In genomic region chr12:14249368-14249767, GRCh38 we compare ENCODE assay signal across 15 cellular contexts.
A peak's percentile ranks its signal among the peaks of the same experiment; 100 is the strongest.
DNase-seq lines count a peak whose midpoint lies in the region; ATAC-seq and TF ChIP-seq lines count a peak whose summit lies in the region.
"Had no signal": no experiment of that assay in that cellular context is flagged by ENCODE, and none has a peak within 500 bp of the region (broad histone marks: within the 10 kb centered on the region; RNA-seq: fewer than 3 reads in every experiment).

No MANE protein-coding gene starts in this region.

- H3K27ac ChIP-seq in body of pancreas (peak overlapping the region in 3 of 4 donors; percentile 2 to 42 (median 40)), A673 (ENCODE audit: low read depth, low read length, poor library complexity, severe bottlenecking) (no peak overlapping the region), foreskin keratinocyte (no peak overlapping the region), lower lobe of right lung (no peak overlapping the region)
- H3K27ac ChIP-seq: SJSA1 had no signal

- no peaks in the 10 kb centered on the region for H3K27me3 ChIP-seq in HAP-1 (ENCODE audit: low read depth)
- no peaks in the 10 kb centered on the region for H3K27me3 ChIP-seq in body of pancreas
- no peaks in the 10 kb centered on the region for H3K27me3 ChIP-seq in A673 (replicated peaks; ENCODE audit: insufficient read depth, low read depth, low read length, poor library complexity)
- H3K27me3 ChIP-seq in foreskin keratinocyte = no peaks in the 10 kb centered on the region
- no peaks in the 10 kb centered on the region for H3K27me3 ChIP-seq in lower lobe of right lung (ENCODE audit: low read depth)
- H3K27me3 ChIP-seq: SJSA1 had no signal

- ATAC-seq in body of pancreas = peak; percentile 27
- ATAC-seq in left colon = peak; percentile 70
- no peak for ATAC-seq in foreskin keratinocyte
- no peak for ATAC-seq in lower lobe of right lung

- DNase-seq in HAP-1 (ENCODE audit: low spot score in 2 of 2) (peak; percentile 16 to 47), body of pancreas (no peak), left colon (no peak), progenitor cell of endocrine pancreas (ENCODE audit: low spot score, unreplicated experiment) (no peak), A673 (ENCODE audit: low spot score) (no peak), foreskin keratinocyte (no peak), lower lobe of right lung (no peak)
- no peak for DNase-seq in activated T-helper 2 cell treated with anti-CD3 and anti-CD28 coated beads, Interferon-gamma antibody, Interleukin-2, Interleukin-4, amounts not matched to agents 10 μg/mL and 5 μg/mL and 100 μg/mL, durations not matched to agents 14 hours and 24 hours and 36 hours (ENCODE audit: low spot score)
- DNase-seq: activated CD4-positive, alpha-beta T cell treated with anti-CD3 and anti-CD28 coated beads, Interleukin-2, amount 10 ng/mL, durations not matched to agents 7 days and 5 days; activated T-cell treated with anti-CD3 and anti-CD28 coated beads, Interleukin-2, amount 50 U/mL, for 1 hour; DMS 273 treated with DMSO at 0.1 percent for 48 hours; foreskin fibroblast; stimulated activated naive CD4-positive, alpha-beta T cell treated with Interleukin-2 at 50 U/mL for 16 hours had no signal

- H3K9me3 ChIP-seq in HAP-1 (no peaks in the 10 kb centered on the region), body of pancreas (no peaks in the 10 kb centered on the region), A673 (ENCODE audit: low read depth, low read length, poor library complexity, severe bottlenecking) (no peaks in the 10 kb centered on the region), lower lobe of right lung (no peaks in the 10 kb centered on the region)

- intact Hi-C loops in body of pancreas (cut with DNase I) = no loop called here
- intact Hi-C loops in left colon (cut with DNase I, micrococcal nuclease) = no loop called here
- intact Hi-C loops in A673 (cut with micrococcal nuclease; ENCODE audit: unreplicated experiment) = no loop called here
- intact Hi-C loops in lower lobe of right lung (cut with DNase I) = no loop called here
- intact Hi-C loops in activated T-helper 2 cell treated with anti-CD3 and anti-CD28 coated beads, Interferon-gamma antibody, Interleukin-2, Interleukin-4, amounts not matched to agents 10 μg/mL and 5 μg/mL and 100 μg/mL, durations not matched to agents 14 hours and 24 hours and 36 hours (cut with micrococcal nuclease) = no loop called here

- POLR2A ChIA-PET in A673 (lab: Charles Lee; ENCODE audit: low non-redundant PET) = no interaction called here

- no peak for TF ChIP-seq POLR2A in body of pancreas (IDR thresholded peaks at IDR 0.05)

- H3K4me3 Mint-ChIP-seq in progenitor cell of endocrine pancreas (ENCODE audit: low read depth) = no peak overlapping the region
- H3K4me3 Mint-ChIP-seq in activated T-helper 2 cell treated with anti-CD3 and anti-CD28 coated beads, Interferon-gamma antibody, Interleukin-2, Interleukin-4, amounts not matched to agents 10 μg/mL and 5 μg/mL and 100 μg/mL, durations not matched to agents 14 hours and 24 hours and 36 hours (ENCODE audit: low read depth) = no peak overlapping the region
- H3K4me3 Mint-ChIP-seq: activated CD4-positive, alpha-beta T cell treated with anti-CD3 and anti-CD28 coated beads, Interleukin-2, amount 10 ng/mL, durations not matched to agents 7 days and 5 days; activated naive CD4-positive, alpha-beta T cell treated with anti-CD3 and anti-CD28 coated beads, Interleukin-2, amount 50 U/mL, for 24 hours had no signal

- no peaks in the 10 kb centered on the region for H3K27me3 Mint-ChIP-seq in progenitor cell of endocrine pancreas
- H3K27me3 Mint-ChIP-seq in activated T-helper 2 cell treated with anti-CD3 and anti-CD28 coated beads, Interferon-gamma antibody, Interleukin-2, Interleukin-4, amounts not matched to agents 10 μg/mL and 5 μg/mL and 100 μg/mL, durations not matched to agents 14 hours and 24 hours and 36 hours (ENCODE audit: low read depth) = no peaks in the 10 kb centered on the region
- H3K27me3 Mint-ChIP-seq: activated CD4-positive, alpha-beta T cell treated with anti-CD3 and anti-CD28 coated beads, Interleukin-2, amount 10 ng/mL, durations not matched to agents 7 days and 5 days; activated naive CD4-positive, alpha-beta T cell treated with anti-CD3 and anti-CD28 coated beads, Interleukin-2, amount 50 U/mL, for 24 hours had no signal

- no peak overlapping the region for H3K4me3 ChIP-seq in HAP-1
- H3K4me3 ChIP-seq in body of pancreas = no peak overlapping the region
- no peak overlapping the region for H3K4me3 ChIP-seq in A673 (ENCODE audit: low read depth, low read length, poor library complexity, severe bottlenecking)
- H3K4me3 ChIP-seq in lower lobe of right lung = no peak overlapping the region
- H3K4me3 ChIP-seq: SJSA1 had no signal

- TF ChIP-seq CTCF in body of pancreas (IDR thresholded peaks at IDR 0.05) (no peak), progenitor cell of endocrine pancreas (IDR thresholded peaks at IDR 0.05; ENCODE audit: unreplicated experiment) (no peak), A673 (conservative IDR thresholded peaks at IDR 0.05; ENCODE audit: low read depth, low read length) (no peak), foreskin keratinocyte (conservative IDR thresholded peaks at IDR 0.05) (no peak), lower lobe of right lung (IDR thresholded peaks at IDR 0.05) (no peak)

- no TSS peak for BruUV-seq in A673 (replicated peaks; lab: Mats Ljungman, UMichigan)

- 42 to 56% methylated on average over 4 of the region's 4 CpGs for WGBS in body of pancreas, 2 donors

- in situ Hi-C loops in HAP-1 (cut with MboI; ENCODE audit: low sequenced_read_pairs) = loop anchor here (25.0 kb wide), 1 partner anchor 388 kb away; no protein-coding TSS in a partner anchor

- H3K27ac Mint-ChIP-seq in progenitor cell of endocrine pancreas = peak overlapping the region; percentile 86
- H3K27ac Mint-ChIP-seq in activated T-helper 2 cell treated with anti-CD3 and anti-CD28 coated beads, Interferon-gamma antibody, Interleukin-2, Interleukin-4, amounts not matched to agents 10 μg/mL and 5 μg/mL and 100 μg/mL, durations not matched to agents 14 hours and 24 hours and 36 hours = no peak overlapping the region
- H3K27ac Mint-ChIP-seq: activated CD4-positive, alpha-beta T cell treated with anti-CD3 and anti-CD28 coated beads, Interleukin-2, amount 10 ng/mL, durations not matched to agents 7 days and 5 days; activated naive CD4-positive, alpha-beta T cell treated with anti-CD3 and anti-CD28 coated beads, Interleukin-2, amount 50 U/mL, for 24 hours had no signal

- CTCF ChIA-PET in A673 (lab: Charles Lee) = no interaction called here

- peaks cover 6% of the 10 kb centered on the region for H3K9me3 Mint-ChIP-seq in progenitor cell of endocrine pancreas (ENCODE audit: low read depth)
- peaks cover 11% of the 10 kb centered on the region for H3K9me3 Mint-ChIP-seq in activated T-helper 2 cell treated with anti-CD3 and anti-CD28 coated beads, Interferon-gamma antibody, Interleukin-2, Interleukin-4, amounts not matched to agents 10 μg/mL and 5 μg/mL and 100 μg/mL, durations not matched to agents 14 hours and 24 hours and 36 hours
- H3K9me3 Mint-ChIP-seq: activated naive CD4-positive, alpha-beta T cell treated with anti-CD3 and anti-CD28 coated beads, Interleukin-2, amount 50 U/mL, for 24 hours had no signal

- H3K4me1 ChIP-seq in HAP-1 = no peaks in the 10 kb centered on the region
- H3K4me1 ChIP-seq in body of pancreas = no peaks in the 10 kb centered on the region
- peaks cover 14% of the 10 kb centered on the region for H3K4me1 ChIP-seq in A673 (ENCODE audit: insufficient read depth, low read length, poor library complexity, severe bottlenecking)
- H3K4me1 ChIP-seq in foreskin keratinocyte = no peaks in the 10 kb centered on the region
- H3K4me1 ChIP-seq in lower lobe of right lung = no peaks in the 10 kb centered on the region
- H3K4me1 ChIP-seq: SJSA1 had no signal

- peaks cover 3% of the 10 kb centered on the region for H3K4me1 Mint-ChIP-seq in progenitor cell of endocrine pancreas (ENCODE audit: low read depth)
- peaks cover 17% of the 10 kb centered on the region for H3K4me1 Mint-ChIP-seq in activated T-helper 2 cell treated with anti-CD3 and anti-CD28 coated beads, Interferon-gamma antibody, Interleukin-2, Interleukin-4, amounts not matched to agents 10 μg/mL and 5 μg/mL and 100 μg/mL, durations not matched to agents 14 hours and 24 hours and 36 hours (ENCODE audit: low read depth)

- H3K36me3 Mint-ChIP-seq in progenitor cell of endocrine pancreas (ENCODE audit: insufficient read depth) = peaks cover 2% of the 10 kb centered on the region
- no peaks in the 10 kb centered on the region for H3K36me3 Mint-ChIP-seq in activated T-helper 2 cell treated with anti-CD3 and anti-CD28 coated beads, Interferon-gamma antibody, Interleukin-2, Interleukin-4, amounts not matched to agents 10 μg/mL and 5 μg/mL and 100 μg/mL, durations not matched to agents 14 hours and 24 hours and 36 hours (ENCODE audit: low read depth)

- H3K36me3 ChIP-seq in HAP-1 (replicated peaks) (no peaks in the 10 kb centered on the region), body of pancreas (replicated peaks in 1 of 2; ENCODE audit: insufficient read depth in 1 of 2, low read depth in 2 of 2) (no peaks in the 10 kb centered on the region), A673 (ENCODE audit: insufficient read depth, low read length, poor library complexity, severe bottlenecking) (no peaks in the 10 kb centered on the region), lower lobe of right lung (no peaks in the 10 kb centered on the region)
- H3K36me3 ChIP-seq: SJSA1 had no signal

Comparison
In these comparisons a context has a peak if more than half of its experiments do, and no peak if none do; other contexts are left out.
1. DNase-seq: peak in HAP-1 (2 of 2); none in body of pancreas (0 of 4), left colon (0 of 2), progenitor cell of endocrine pancreas (single experiment), A673 (single experiment), foreskin keratinocyte (0 of 2), lower lobe of right lung (single experiment) and activated T-helper 2 cell treated with anti-CD3 and anti-CD28 coated beads, Interferon-gamma antibody, Interleukin-2, Interleukin-4, amounts not matched to agents 10 μg/mL and 5 μg/mL and 100 μg/mL, durations not matched to agents 14 hours and 24 hours and 36 hours (single experiment).
2. ATAC-seq: peak in body of pancreas (single experiment) and left colon (single experiment); none in foreskin keratinocyte (single experiment) and lower lobe of right lung (0 of 2).
3. H3K27ac ChIP-seq: peak in body of pancreas (3 of 4); none in A673 (single experiment), foreskin keratinocyte (single experiment) and lower lobe of right lung (single experiment).